28 cellular contexts compared by ENCODE assay signal in genomic region chr20:9672027-9672426, GRCh38.
"Had no signal": no experiment of that assay in that cellular context is flagged by ENCODE, and none has a peak within 500 bp of the region (broad histone marks: within the 10 kb centered on the region; RNA-seq: fewer than 3 reads in every experiment).

No MANE protein-coding gene starts in this region.

- H3K27me3 ChIP-seq: neural progenitor cell, ovary, spleen, suprapubic skin, testis, tibial artery, transverse colon, upper lobe of right lung, uterus had no signal

- ATAC-seq: natural killer cell; psoas muscle; right cardiac atrium; sciatic nerve; stimulated activated memory B cell treated with anti-CD40 and anti-IgM and Interleukin-4, amounts not matched to agents 10 μg/mL and 1 μg/mL and 100 μg/mL, for 72 hours; stimulated activated naive CD8-positive, alpha-beta T cell treated with anti-CD3 and anti-CD28 coated beads, Interleukin-15, amount 100 ng/mL, for 72 hours; stimulated activated naive CD8-positive, alpha-beta T cell treated with anti-CD3 and anti-CD28 coated beads, Interleukin-15, Interleukin-2, amounts not matched to agents 100 U/mL and 50 U/mL, for 24 hours; upper lobe of right lung had no signal

- H3K36me3 ChIP-seq: neural progenitor cell, ovary, spleen, suprapubic skin, tibial artery, transverse colon, upper lobe of right lung, uterus had no signal

- H3K9me3 ChIP-seq: ovary, psoas muscle, suprapubic skin, testis, tibial artery, transverse colon, upper lobe of right lung, uterus had no signal

- H3K27ac ChIP-seq: neural progenitor cell, ovary, parathyroid adenoma, psoas muscle, skin epidermis, spleen, suprapubic skin, testis, tibial artery, transverse colon, upper lobe of right lung, uterus had no signal

- DNase-seq: natural killer cell; occipital lobe; ovary; posterior cingulate gyrus; psoas muscle; right cardiac atrium; spleen; stimulated activated CD4-positive, alpha-beta T cell treated with anti-CD3 and anti-CD28 coated beads, Interleukin-12 subunit alpha, Interleukin-12 subunit beta, amount 100 ng/mL, for 4 hours; stimulated activated CD4-positive, alpha-beta T cell treated with anti-CD3 and anti-CD28 coated beads, Interleukin-1b, Interleukin-23, amount 100 ng/mL, for 48 hours; stimulated activated CD4-positive, alpha-beta T cell treated with anti-CD3 and anti-CD28 coated beads, Interleukin-4, amount 100 ng/mL, for 1 hour; stimulated activated CD4-positive, alpha-beta T cell treated with anti-CD3 and anti-CD28 coated beads, Interleukin-4, amount 100 ng/mL, for 4 hours; stimulated activated CD8-positive, alpha-beta memory T cell treated with anti-CD3 and anti-CD28 coated beads, Interleukin-4, amount 100 ng/mL, for 48 hours; stimulated activated naive CD4-positive, alpha-beta T cell; stimulated activated naive CD8-positive, alpha-beta T cell treated with anti-CD3 and anti-CD28 coated beads, Interleukin-15, amount 100 ng/mL, for 72 hours; stimulated activated naive CD8-positive, alpha-beta T cell treated with anti-CD3 and anti-CD28 coated beads, Interleukin-15, Interleukin-2, amounts not matched to agents 100 U/mL and 50 U/mL, for 24 hours; substantia nigra; testis; tibial artery; transverse colon; upper lobe of right lung; uterus had no signal

- H3K4me1 ChIP-seq: neural progenitor cell, parathyroid adenoma, psoas muscle, spleen, suprapubic skin, testis, tibial artery, transverse colon, upper lobe of right lung, uterus had no signal

- H3K9ac ChIP-seq: neural progenitor cell, parathyroid adenoma had no signal

- H2AFZ ChIP-seq: neural progenitor cell, parathyroid adenoma had no signal

- H3K4me2 ChIP-seq: neural progenitor cell, smooth muscle cell had no signal

- H3K79me2 ChIP-seq: parathyroid adenoma had no signal

- H3K4me3 ChIP-seq: neural progenitor cell, ovary, psoas muscle, skin epidermis, smooth muscle cell, spleen, suprapubic skin, testis, tibial artery, transverse colon, upper lobe of right lung, uterus had no signal
